ENCODE assay signal across 11 cellular contexts in the genomic region with DNA sequence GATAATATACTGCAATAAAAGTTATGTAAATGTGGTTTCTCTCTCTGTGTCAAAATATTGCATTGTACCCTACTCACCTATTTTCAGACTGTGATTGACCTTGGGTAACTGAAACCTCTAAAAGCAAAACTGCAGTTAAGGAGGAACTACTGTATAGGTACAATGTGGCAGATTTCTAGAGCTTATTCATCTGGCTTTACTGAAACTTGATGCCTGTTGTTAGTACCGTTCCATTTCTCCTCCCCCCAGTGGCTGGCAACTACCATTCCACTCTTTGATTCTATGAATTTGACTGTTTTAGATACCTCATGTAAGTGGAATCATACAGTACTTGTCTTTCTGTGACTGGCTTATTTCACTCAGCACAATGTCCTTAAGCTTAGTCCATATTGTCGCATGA.
DNase-seq lines count a peak whose midpoint lies in the region; ATAC-seq and TF ChIP-seq lines count a peak whose summit lies in the region.
"Had no signal": no experiment of that assay in that cellular context is flagged by ENCODE, and none has a peak within 500 bp of the region (broad histone marks: within the 10 kb centered on the region; RNA-seq: fewer than 3 reads in every experiment).

No MANE protein-coding gene starts in this region.

- H3K9me2 ChIP-seq in GM23338 (ENCODE audit: insufficient read depth) (no peaks in the 10 kb centered on the region), OCI-LY7 (ENCODE audit: insufficient read depth, low read length) (no peaks in the 10 kb centered on the region)

- CTCF ChIA-PET in OCI-LY7 (lab: Charles Lee; ENCODE audit: unreplicated experiment) = interaction anchor here (0.7 to 1.2 kb wide), 3 partner anchors 9 to 30 kb away, joined by 3 to 5 read pairs (median 3); no protein-coding TSS in a partner anchor

- H3K4me3 ChIP-seq in GM23338 (no peak overlapping the region), fibroblast of pulmonary artery (replicated peaks; ENCODE audit: low read depth, low read length) (no peak overlapping the region), OCI-LY7 (ENCODE audit: low read depth, low read length, poor library complexity, severe bottlenecking) (no peak overlapping the region)
- H3K4me3 ChIP-seq: prostate gland had no signal

- peaks cover 7% of the 10 kb centered on the region; the same call in 2 of the 3 replicates for H3K4me1 Mint-ChIP-seq in GM23338

- H3K27ac ChIP-seq in GM23338 (ENCODE audit: low read depth) = no peak overlapping the region
- H3K27ac ChIP-seq in OCI-LY7 (ENCODE audit: low read depth, low read length, poor library complexity, severe bottlenecking) = no peak overlapping the region
- H3K27ac ChIP-seq: prostate gland had no signal

- TF ChIP-seq CTCF in GM23338 (conservative IDR thresholded peaks at IDR 0.05; ENCODE audit: low read depth in 2 of 2) (no peak; a peak in 1 of 4 replicates), fibroblast of pulmonary artery (IDR thresholded peaks at IDR 0.05; ENCODE audit: low read length, missing control alignments) (peak; percentile 5), OCI-LY7 (conservative IDR thresholded peaks at IDR 0.05; ENCODE audit: low read length) (no peak)

- H3K4me1 ChIP-seq in GM23338 (ENCODE audit: insufficient read depth) (peaks cover 7% of the 10 kb centered on the region), OCI-LY7 (ENCODE audit: insufficient read depth, low read length, poor library complexity, severe bottlenecking) (no peaks in the 10 kb centered on the region)
- H3K4me1 ChIP-seq: prostate gland had no signal

- H4K20me1 ChIP-seq in GM23338 (replicated peaks; ENCODE audit: insufficient read depth) (no peaks in the 10 kb centered on the region), OCI-LY7 (ENCODE audit: insufficient read depth, low read length) (no peaks in the 10 kb centered on the region)

- H3K27me3 ChIP-seq in GM23338 (ENCODE audit: insufficient read depth) = no peaks in the 10 kb centered on the region

- POLR2A ChIA-PET in OCI-LY7 (lab: Charles Lee) = interaction anchor here (0.9 to 1.2 kb wide), 2 partner anchors 9 to 22 kb away, joined by 4 to 6 read pairs; no protein-coding TSS in a partner anchor

- H3F3A ChIP-seq in GM23338 (replicated peaks; ENCODE audit: low read depth) = no peaks in the 10 kb centered on the region

- H3K9me3 Mint-ChIP-seq in GM23338 = peaks cover 10% of the 10 kb centered on the region
- H3K9me3 Mint-ChIP-seq: effector memory CD8-positive, alpha-beta T cell had no signal

- H3K27ac Mint-ChIP-seq in GM23338 = no peak overlapping the region
- H3K27ac Mint-ChIP-seq: effector memory CD8-positive, alpha-beta T cell; T-helper 1 cell treated with Interleukin-12 subunit alpha and Interleukin-12 subunit beta and Interleukin-4 antibody, amounts not matched to agents 30 μg/mL and 1 μg/mL, for 36 hours had no signal

- no TSS peak for BruUV-seq in OCI-LY7 (replicated peaks; lab: Mats Ljungman, UMichigan)

- H3K36me3 ChIP-seq in GM23338 (ENCODE audit: insufficient read depth) (no peaks in the 10 kb centered on the region), OCI-LY7 (ENCODE audit: insufficient read depth, low read length) (no peaks in the 10 kb centered on the region)
- H3K36me3 ChIP-seq: prostate gland had no signal

- no peak overlapping the region for H3K4me3 Mint-ChIP-seq in GM23338
- H3K4me3 Mint-ChIP-seq: effector memory CD8-positive, alpha-beta T cell; T-helper 1 cell treated with Interleukin-12 subunit alpha and Interleukin-12 subunit beta and Interleukin-4 antibody, amounts not matched to agents 30 μg/mL and 1 μg/mL, for 36 hours had no signal

- peak; percentile 86 for ATAC-seq in GM18519 (IDR thresholded peaks at IDR 0.05; ENCODE audit: low FRiP score, unreplicated experiment)
- ATAC-seq in GM23338 = peak; percentile 73
- no peak for ATAC-seq in HG02759 (IDR thresholded peaks at IDR 0.05; ENCODE audit: unreplicated experiment)
- no peak for ATAC-seq in HG02763 (IDR thresholded peaks at IDR 0.05; ENCODE audit: unreplicated experiment)
- ATAC-seq: effector memory CD8-positive, alpha-beta T cell; left colon had no signal

- H3K79me2 ChIP-seq in GM23338 (replicated peaks; ENCODE audit: insufficient read depth) (no peaks in the 10 kb centered on the region), OCI-LY7 (ENCODE audit: insufficient read depth, low read depth, low read length) (no peaks in the 10 kb centered on the region)

- H3K9me3 ChIP-seq in OCI-LY7 (ENCODE audit: low read length) = no peaks in the 10 kb centered on the region
- H3K9me3 ChIP-seq: prostate gland had no signal

- peaks cover 4% of the 10 kb centered on the region for H3K27me3 Mint-ChIP-seq in GM23338 (ENCODE audit: insufficient read depth, low read depth, poor library complexity)

- DNase-seq in GM23338 (ENCODE audit: low spot score) = peak; percentile 13
- DNase-seq in NCI-H524 treated with DMSO at 0.1 percent for 48 hours (lab: John Stamatoyannopoulos, UW) = peak; percentile 27
- DNase-seq in fibroblast of pulmonary artery (ENCODE audit: low read depth) = peak; percentile 30
- DNase-seq in OCI-LY7 (ENCODE audit: low spot score) = no peak
- DNase-seq: effector memory CD8-positive, alpha-beta T cell; left colon had no signal

- H3K4me2 ChIP-seq in GM23338 (peak overlapping the region; percentile 18; the same call in 1 of the 2 replicates), OCI-LY7 (ENCODE audit: low read length) (no peak overlapping the region)

- intact Hi-C loops in OCI-LY7 (cut with micrococcal nuclease; ENCODE audit: unreplicated experiment) = no loop called here

- H2AFZ ChIP-seq in GM23338 (no peak overlapping the region), OCI-LY7 (ENCODE audit: low read length) (no peak overlapping the region)

- peaks cover 7% of the 10 kb centered on the region; the same call in 2 of the 3 replicates for H3K36me3 Mint-ChIP-seq in GM23338 (ENCODE audit: low read depth)

TF ChIP-seq in GM23338, 12 proteins besides CTCF, POLR2A, EP300 and RAD21 (continues in another document):
- TF ChIP-seq CREB1 (CRISPR knock-in tag; IDR thresholded peaks at IDR 0.05; ENCODE audit: low read depth) = no peak
- TF ChIP-seq, protein P1, sequence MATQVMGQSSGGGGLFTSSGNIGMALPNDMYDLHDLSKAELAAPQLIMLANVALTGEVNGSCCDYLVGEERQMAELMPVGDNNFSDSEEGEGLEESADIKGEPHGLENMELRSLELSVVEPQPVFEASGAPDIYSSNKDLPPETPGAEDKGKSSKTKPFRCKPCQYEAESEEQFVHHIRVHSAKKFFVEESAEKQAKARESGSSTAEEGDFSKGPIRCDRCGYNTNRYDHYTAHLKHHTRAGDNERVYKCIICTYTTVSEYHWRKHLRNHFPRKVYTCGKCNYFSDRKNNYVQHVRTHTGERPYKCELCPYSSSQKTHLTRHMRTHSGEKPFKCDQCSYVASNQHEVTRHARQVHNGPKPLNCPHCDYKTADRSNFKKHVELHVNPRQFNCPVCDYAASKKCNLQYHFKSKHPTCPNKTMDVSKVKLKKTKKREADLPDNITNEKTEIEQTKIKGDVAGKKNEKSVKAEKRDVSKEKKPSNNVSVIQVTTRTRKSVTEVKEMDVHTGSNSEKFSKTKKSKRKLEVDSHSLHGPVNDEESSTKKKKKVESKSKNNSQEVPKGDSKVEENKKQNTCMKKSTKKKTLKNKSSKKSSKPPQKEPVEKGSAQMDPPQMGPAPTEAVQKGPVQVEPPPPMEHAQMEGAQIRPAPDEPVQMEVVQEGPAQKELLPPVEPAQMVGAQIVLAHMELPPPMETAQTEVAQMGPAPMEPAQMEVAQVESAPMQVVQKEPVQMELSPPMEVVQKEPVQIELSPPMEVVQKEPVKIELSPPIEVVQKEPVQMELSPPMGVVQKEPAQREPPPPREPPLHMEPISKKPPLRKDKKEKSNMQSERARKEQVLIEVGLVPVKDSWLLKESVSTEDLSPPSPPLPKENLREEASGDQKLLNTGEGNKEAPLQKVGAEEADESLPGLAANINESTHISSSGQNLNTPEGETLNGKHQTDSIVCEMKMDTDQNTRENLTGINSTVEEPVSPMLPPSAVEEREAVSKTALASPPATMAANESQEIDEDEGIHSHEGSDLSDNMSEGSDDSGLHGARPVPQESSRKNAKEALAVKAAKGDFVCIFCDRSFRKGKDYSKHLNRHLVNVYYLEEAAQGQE (IDR thresholded peaks at IDR 0.05; ENCODE audit: unreplicated experiment) = no peak
- no peak for TF ChIP-seq ZNF331 (CRISPR knock-in tag; IDR thresholded peaks at IDR 0.05; ENCODE audit: low read depth)
- TF ChIP-seq EZH2 (IDR thresholded peaks at IDR 0.05; ENCODE audit: low read depth, unreplicated experiment) = no peak

Comparison
In these comparisons a context has a peak if more than half of its experiments do, and no peak if none do; other contexts are left out.
1. ATAC-seq: peak in GM18519 (single experiment) and GM23338 (single experiment); none in HG02759 (single experiment) and HG02763 (single experiment).